ENCODE assay signal across 17 cellular contexts in genomic region chr4:110172972-110173371, GRCh38. TPM values are rescaled to one million over a fixed set of nuclear protein-coding genes. Genes with fewer than 3 reads are reported as not detected.
DNase-seq lines count a peak whose midpoint lies in the region; ATAC-seq and TF ChIP-seq lines count a peak whose summit lies in the region.
"Had no signal": no experiment of that assay in that cellular context is flagged by ENCODE, and none has a peak within 500 bp of the region (broad histone marks: within the 10 kb centered on the region; RNA-seq: fewer than 3 reads in every experiment).

No MANE protein-coding gene starts in this region.

- H3K9me3 ChIP-seq in hepatocyte (ENCODE audit: low read depth): no peaks in the 10 kb centered on the region
- H3K9me3 ChIP-seq: vagina had no signal

- H3K4me2 ChIP-seq in hepatocyte: peak overlapping the region; percentile 27

- H3K27ac ChIP-seq in hepatocyte: peak overlapping the region; percentile 35
- H3K27ac ChIP-seq: dorsolateral prefrontal cortex, vagina had no signal

- no peak overlapping the region for H3K4me3 ChIP-seq in hepatocyte
- H3K4me3 ChIP-seq: dorsolateral prefrontal cortex, GM12878, vagina had no signal

- WGBS in hepatocyte (ENCODE audit: low lambda C conversion rate, missing lambda C conversion rate): 47% methylated on average over 1 of the region's 1 CpG

- DNase-seq in COLO668 (lab: John Stamatoyannopoulos, UW; ENCODE audit: unreplicated experiment): peak; percentile 48
- DNase-seq in NCI-H1417 (lab: John Stamatoyannopoulos, UW): peak; percentile 49 to 92 (median 52)
- peak; percentile 6 for DNase-seq in NCI-H510A (lab: John Stamatoyannopoulos, UW)
- peak; percentile 34 for DNase-seq in hepatocyte (ENCODE audit: low spot score)
- DNase-seq in hippocampal formation (lab: John Stamatoyannopoulos, UW): no peak
- DNase-seq in NCI-H1048 (lab: John Stamatoyannopoulos, UW): no peak
- DNase-seq in islet precursor cell: no peak
- DNase-seq: activated CD4-positive, alpha-beta T cell treated with anti-CD3 and anti-CD28 coated beads for 36 hours; activated CD8-positive, alpha-beta memory T cell treated with anti-CD3 and anti-CD28 coated beads, Interleukin-2, amount 50 U/mL, for 48 hours; CD4-positive, alpha-beta T cell; dorsolateral prefrontal cortex; GOT3; Right ventricle myocardium superior; T-helper 9 cell had no signal

- H3K79me2 ChIP-seq in hepatocyte: peaks cover 24% of the 10 kb centered on the region

- no peaks in the 10 kb centered on the region for H3K9me2 ChIP-seq in hepatocyte (replicated peaks; ENCODE audit: insufficient read depth)

- H3K4me1 ChIP-seq in hepatocyte (ENCODE audit: insufficient read depth): peaks cover 23% of the 10 kb centered on the region
- H3K4me1 ChIP-seq: vagina had no signal

- H2AFZ ChIP-seq in hepatocyte: no peak overlapping the region

- no peaks in the 10 kb centered on the region for H3K36me3 ChIP-seq in hepatocyte (replicated peaks; ENCODE audit: insufficient read depth, low read depth)
- H3K36me3 ChIP-seq: vagina had no signal

- TF ChIP-seq CTCF in hepatocyte (IDR thresholded peaks at IDR 0.05; ENCODE audit: poor library complexity): no peak

- no peak for ATAC-seq in HG03439 (IDR thresholded peaks at IDR 0.05; ENCODE audit: unreplicated experiment)
- ATAC-seq: activated CD4-positive, alpha-beta T cell treated with anti-CD3 and anti-CD28 coated beads for 36 hours; GM12878 had no signal

- no peaks in the 10 kb centered on the region for H4K20me1 ChIP-seq in hepatocyte (ENCODE audit: insufficient read depth, poor library complexity, severe bottlenecking)

- no peaks in the 10 kb centered on the region for H3K27me3 ChIP-seq in hepatocyte
- H3K27me3 ChIP-seq: dorsolateral prefrontal cortex, vagina had no signal

RNA-seq across cellular contexts. Expression of gene ELOVL6, which starts 25.4 kb away (rescaled TPM):
- total RNA-seq in hepatocyte: 18.1 and 19.8 TPM in 2 replicates
- polyA plus RNA-seq in hepatocyte: 12.8 and 14.4 TPM in 2 replicates

Comparison
In these comparisons a context has a peak if more than half of its experiments do, and no peak if none do; other contexts are left out.
1. DNase-seq: peak in COLO668 (single experiment), NCI-H1417 (3 of 3), NCI-H510A (single experiment) and hepatocyte (single experiment); none in hippocampal formation (0 of 2), NCI-H1048 (single experiment) and islet precursor cell (single experiment).